In the genomic region with DNA sequence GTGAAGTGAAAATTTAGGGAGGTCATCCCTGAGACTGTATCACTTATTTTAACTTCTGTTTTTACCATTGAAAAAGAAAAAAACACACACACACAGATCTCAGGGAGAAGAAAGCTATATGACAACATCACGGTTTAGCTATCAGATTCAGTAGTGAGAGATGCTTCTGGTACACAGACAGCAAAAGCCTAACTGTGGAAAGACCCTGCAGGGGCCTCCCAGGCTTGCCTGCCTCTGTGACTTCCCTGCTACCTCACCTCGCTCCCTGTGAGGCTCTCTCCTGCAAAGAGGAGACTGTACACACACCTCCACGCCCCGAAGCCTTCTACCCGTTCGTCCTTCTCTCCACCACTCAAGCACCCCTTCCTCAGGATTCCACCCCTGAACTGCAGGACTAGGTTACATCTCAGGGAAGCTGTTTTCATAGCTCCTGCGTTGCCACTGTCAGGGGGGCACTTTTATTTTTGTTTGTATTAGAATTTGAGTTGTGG, we compare ENCODE assay signal across 1 cellular context.
TF ChIP-seq lines count a peak whose summit lies in the region.

No MANE protein-coding gene starts in this region.

TF ChIP-seq in GM23338, 12 proteins besides CTCF, POLR2A, EP300 and RAD21 (continued from another document):
- TF ChIP-seq, protein P1, sequence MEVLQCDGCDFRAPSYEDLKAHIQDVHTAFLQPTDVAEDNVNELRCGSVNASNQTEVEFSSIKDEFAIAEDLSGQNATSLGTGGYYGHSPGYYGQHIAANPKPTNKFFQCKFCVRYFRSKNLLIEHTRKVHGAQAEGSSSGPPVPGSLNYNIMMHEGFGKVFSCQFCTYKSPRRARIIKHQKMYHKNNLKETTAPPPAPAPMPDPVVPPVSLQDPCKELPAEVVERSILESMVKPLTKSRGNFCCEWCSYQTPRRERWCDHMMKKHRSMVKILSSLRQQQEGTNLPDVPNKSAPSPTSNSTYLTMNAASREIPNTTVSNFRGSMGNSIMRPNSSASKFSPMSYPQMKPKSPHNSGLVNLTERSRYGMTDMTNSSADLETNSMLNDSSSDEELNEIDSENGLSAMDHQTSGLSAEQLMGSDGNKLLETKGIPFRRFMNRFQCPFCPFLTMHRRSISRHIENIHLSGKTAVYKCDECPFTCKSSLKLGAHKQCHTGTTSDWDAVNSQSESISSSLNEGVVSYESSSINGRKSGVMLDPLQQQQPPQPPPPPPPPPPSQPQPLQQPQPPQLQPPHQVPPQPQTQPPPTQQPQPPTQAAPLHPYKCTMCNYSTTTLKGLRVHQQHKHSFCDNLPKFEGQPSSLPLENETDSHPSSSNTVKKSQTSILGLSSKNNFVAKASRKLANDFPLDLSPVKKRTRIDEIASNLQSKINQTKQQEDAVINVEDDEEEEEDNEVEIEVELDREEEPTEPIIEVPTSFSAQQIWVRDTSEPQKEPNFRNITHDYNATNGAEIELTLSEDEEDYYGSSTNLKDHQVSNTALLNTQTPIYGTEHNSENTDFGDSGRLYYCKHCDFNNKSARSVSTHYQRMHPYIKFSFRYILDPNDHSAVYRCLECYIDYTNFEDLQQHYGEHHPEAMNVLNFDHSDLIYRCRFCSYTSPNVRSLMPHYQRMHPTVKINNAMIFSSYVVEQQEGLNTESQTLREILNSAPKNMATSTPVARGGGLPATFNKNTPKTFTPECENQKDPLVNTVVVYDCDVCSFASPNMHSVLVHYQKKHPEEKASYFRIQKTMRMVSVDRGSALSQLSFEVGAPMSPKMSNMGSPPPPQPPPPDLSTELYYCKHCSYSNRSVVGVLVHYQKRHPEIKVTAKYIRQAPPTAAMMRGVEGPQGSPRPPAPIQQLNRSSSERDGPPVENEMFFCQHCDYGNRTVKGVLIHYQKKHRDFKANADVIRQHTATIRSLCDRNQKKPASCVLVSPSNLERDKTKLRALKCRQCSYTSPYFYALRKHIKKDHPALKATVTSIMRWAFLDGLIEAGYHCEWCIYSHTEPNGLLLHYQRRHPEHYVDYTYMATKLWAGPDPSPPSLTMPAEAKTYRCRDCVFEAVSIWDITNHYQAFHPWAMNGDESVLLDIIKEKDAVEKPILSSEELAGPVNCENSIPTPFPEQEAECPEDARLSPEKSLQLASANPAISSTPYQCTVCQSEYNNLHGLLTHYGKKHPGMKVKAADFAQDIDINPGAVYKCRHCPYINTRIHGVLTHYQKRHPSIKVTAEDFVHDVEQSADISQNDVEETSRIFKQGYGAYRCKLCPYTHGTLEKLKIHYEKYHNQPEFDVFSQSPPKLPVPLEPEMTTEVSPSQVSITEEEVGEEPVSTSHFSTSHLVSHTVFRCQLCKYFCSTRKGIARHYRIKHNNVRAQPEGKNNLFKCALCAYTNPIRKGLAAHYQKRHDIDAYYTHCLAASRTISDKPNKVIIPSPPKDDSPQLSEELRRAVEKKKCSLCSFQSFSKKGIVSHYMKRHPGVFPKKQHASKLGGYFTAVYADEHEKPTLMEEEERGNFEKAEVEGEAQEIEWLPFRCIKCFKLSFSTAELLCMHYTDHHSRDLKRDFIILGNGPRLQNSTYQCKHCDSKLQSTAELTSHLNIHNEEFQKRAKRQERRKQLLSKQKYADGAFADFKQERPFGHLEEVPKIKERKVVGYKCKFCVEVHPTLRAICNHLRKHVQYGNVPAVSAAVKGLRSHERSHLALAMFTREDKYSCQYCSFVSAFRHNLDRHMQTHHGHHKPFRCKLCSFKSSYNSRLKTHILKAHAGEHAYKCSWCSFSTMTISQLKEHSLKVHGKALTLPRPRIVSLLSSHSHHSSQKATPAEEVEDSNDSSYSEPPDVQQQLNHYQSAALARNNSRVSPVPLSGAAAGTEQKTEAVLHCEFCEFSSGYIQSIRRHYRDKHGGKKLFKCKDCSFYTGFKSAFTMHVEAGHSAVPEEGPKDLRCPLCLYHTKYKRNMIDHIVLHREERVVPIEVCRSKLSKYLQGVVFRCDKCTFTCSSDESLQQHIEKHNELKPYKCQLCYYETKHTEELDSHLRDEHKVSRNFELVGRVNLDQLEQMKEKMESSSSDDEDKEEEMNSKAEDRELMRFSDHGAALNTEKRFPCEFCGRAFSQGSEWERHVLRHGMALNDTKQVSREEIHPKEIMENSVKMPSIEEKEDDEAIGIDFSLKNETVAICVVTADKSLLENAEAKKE (CRISPR knock-in tag; IDR thresholded peaks at IDR 0.05): no peak
- TF ChIP-seq ZNF114 (CRISPR knock-in tag; IDR thresholded peaks at IDR 0.05): no peak
- no peak for TF ChIP-seq CREB1 (CRISPR knock-in tag; IDR thresholded peaks at IDR 0.05; ENCODE audit: low read depth)
- no peak for TF ChIP-seq NANOG (IDR thresholded peaks at IDR 0.05; ENCODE audit: borderline replicate concordance)
- no peak for TF ChIP-seq STAT1 (IDR thresholded peaks at IDR 0.05; ENCODE audit: unreplicated experiment)
- no peak for TF ChIP-seq EZH2 (IDR thresholded peaks at IDR 0.05; ENCODE audit: low read depth, unreplicated experiment)
- no peak for TF ChIP-seq POLR2AphosphoS5 (IDR thresholded peaks at IDR 0.05; ENCODE audit: low read depth)
- TF ChIP-seq, protein P2, sequence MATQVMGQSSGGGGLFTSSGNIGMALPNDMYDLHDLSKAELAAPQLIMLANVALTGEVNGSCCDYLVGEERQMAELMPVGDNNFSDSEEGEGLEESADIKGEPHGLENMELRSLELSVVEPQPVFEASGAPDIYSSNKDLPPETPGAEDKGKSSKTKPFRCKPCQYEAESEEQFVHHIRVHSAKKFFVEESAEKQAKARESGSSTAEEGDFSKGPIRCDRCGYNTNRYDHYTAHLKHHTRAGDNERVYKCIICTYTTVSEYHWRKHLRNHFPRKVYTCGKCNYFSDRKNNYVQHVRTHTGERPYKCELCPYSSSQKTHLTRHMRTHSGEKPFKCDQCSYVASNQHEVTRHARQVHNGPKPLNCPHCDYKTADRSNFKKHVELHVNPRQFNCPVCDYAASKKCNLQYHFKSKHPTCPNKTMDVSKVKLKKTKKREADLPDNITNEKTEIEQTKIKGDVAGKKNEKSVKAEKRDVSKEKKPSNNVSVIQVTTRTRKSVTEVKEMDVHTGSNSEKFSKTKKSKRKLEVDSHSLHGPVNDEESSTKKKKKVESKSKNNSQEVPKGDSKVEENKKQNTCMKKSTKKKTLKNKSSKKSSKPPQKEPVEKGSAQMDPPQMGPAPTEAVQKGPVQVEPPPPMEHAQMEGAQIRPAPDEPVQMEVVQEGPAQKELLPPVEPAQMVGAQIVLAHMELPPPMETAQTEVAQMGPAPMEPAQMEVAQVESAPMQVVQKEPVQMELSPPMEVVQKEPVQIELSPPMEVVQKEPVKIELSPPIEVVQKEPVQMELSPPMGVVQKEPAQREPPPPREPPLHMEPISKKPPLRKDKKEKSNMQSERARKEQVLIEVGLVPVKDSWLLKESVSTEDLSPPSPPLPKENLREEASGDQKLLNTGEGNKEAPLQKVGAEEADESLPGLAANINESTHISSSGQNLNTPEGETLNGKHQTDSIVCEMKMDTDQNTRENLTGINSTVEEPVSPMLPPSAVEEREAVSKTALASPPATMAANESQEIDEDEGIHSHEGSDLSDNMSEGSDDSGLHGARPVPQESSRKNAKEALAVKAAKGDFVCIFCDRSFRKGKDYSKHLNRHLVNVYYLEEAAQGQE (IDR thresholded peaks at IDR 0.05; ENCODE audit: unreplicated experiment): no peak
- TF ChIP-seq EZH2phosphoT487 (IDR thresholded peaks at IDR 0.05; ENCODE audit: unreplicated experiment): no peak
- no peak for TF ChIP-seq JUNB (IDR thresholded peaks at IDR 0.05; ENCODE audit: unreplicated experiment)
